ENCODE assay signal across 18 cellular contexts in genomic region chr11:86587559-86588193, GRCh38.
A peak's percentile ranks its signal among the peaks of the same experiment; 100 is the strongest.
DNase-seq lines count a peak whose midpoint lies in the region; ATAC-seq, FAIRE-seq and TF ChIP-seq lines count a peak whose summit lies in the region.
"Had no signal": no experiment of that assay in that cellular context is flagged by ENCODE, and none has a peak within 500 bp of the region (broad histone marks: within the 10 kb centered on the region; RNA-seq: fewer than 3 reads in every experiment).

No MANE protein-coding gene starts in this region.

- FAIRE-seq in endothelial cell of umbilical vein (lab: Jason Lieb, UNC), result no peak
- FAIRE-seq: D721Med had no signal

- dilution Hi-C loops in endothelial cell of umbilical vein (cut with MboI; ENCODE audit: extremely low pct_ligation_motif_present, low sequenced_read_pairs), result loop anchor here (25.0 kb wide), 1 partner anchor 100 kb away; no protein-coding TSS in a partner anchor

- no peak overlapping the region for H3K9ac ChIP-seq in endothelial cell of umbilical vein (replicated peaks; ENCODE audit: extremely low read depth, insufficient read depth, low read length)
- H3K9ac ChIP-seq in skeletal muscle tissue (ENCODE audit: low read depth in 1 of 3, low read length in 3 of 3), result no peak overlapping the region

- no peaks in the 10 kb centered on the region for H3K79me2 ChIP-seq in endothelial cell of umbilical vein (ENCODE audit: control insufficient read depth, insufficient read depth, low read length)

- peak overlapping the region; percentile 60 for H3K27ac ChIP-seq in right cardiac atrium (ENCODE audit: low read length)
- peak overlapping the region; percentile 20 for H3K27ac ChIP-seq in endothelial cell of umbilical vein (ENCODE audit: insufficient read depth, low read depth, low read length)
- H3K27ac ChIP-seq in skeletal muscle tissue (ENCODE audit: low read depth, low read length), result peak overlapping the region; percentile 36
- H3K27ac ChIP-seq in substantia nigra (ENCODE audit: low read depth, low read length, poor library complexity, severe bottlenecking), result no peak overlapping the region

- H2AFZ ChIP-seq in endothelial cell of umbilical vein (ENCODE audit: low read depth, low read length), result no peak overlapping the region

- CTCF ChIA-PET in endothelial cell of umbilical vein (lab: Charles Lee), result interaction anchor here (1.0 to 3.3 kb wide), 4 partner anchors 21 to 63 kb away, joined by 3 to 17 read pairs (median 4); no protein-coding TSS in a partner anchor

- H3K9me3 ChIP-seq in right cardiac atrium (ENCODE audit: control insufficient read depth, low read length) (no peaks in the 10 kb centered on the region), endothelial cell of umbilical vein (replicated peaks; ENCODE audit: control insufficient read depth, insufficient read depth, low read length) (no peaks in the 10 kb centered on the region), skeletal muscle tissue (ENCODE audit: control insufficient read depth in 3 of 3, low read length in 3 of 3) (no peaks in the 10 kb centered on the region)
- H3K9me3 ChIP-seq: Peyer's patch had no signal

- no peak overlapping the region for H3K27ac Mint-ChIP-seq in endothelial cell (ENCODE audit: unreplicated experiment)
- H3K27ac Mint-ChIP-seq: CD4-positive, alpha-beta memory T cell; HFFc6 had no signal

- intact Hi-C loops in right cardiac atrium (cut with DNase I), result no loop called here
- intact Hi-C loops in Right ventricle myocardium superior (cut with DNase I), result loop anchor here (10.0 kb wide), 1 partner anchor 113 kb away; no protein-coding TSS in a partner anchor
- intact Hi-C loops in endothelial cell of umbilical vein (cut with micrococcal nuclease), result loop anchor here (1.0 kb wide), 1 partner anchor 9 kb away; no protein-coding TSS in a partner anchor

- H3K27me3 Mint-ChIP-seq in endothelial cell (ENCODE audit: unreplicated experiment), result peaks cover 2% of the 10 kb centered on the region
- H3K27me3 Mint-ChIP-seq: CD4-positive, alpha-beta memory T cell had no signal

- DNase-seq in right cardiac atrium, result no peak
- DNase-seq in Right ventricle myocardium superior, result no peak
- DNase-seq in endothelial cell of umbilical vein (ENCODE audit: low read depth, low spot score), result peak; percentile 77
- no peak for DNase-seq in substantia nigra (lab: John Stamatoyannopoulos, UW)
- no peak for DNase-seq in endothelial cell (ENCODE audit: low spot score)
- DNase-seq in NCI-H2081 (lab: John Stamatoyannopoulos, UW), result no peak
- DNase-seq: CD4-positive, alpha-beta memory T cell; DND-41; GF-D8; HFFc6; Karpas-422; MM.1S; NCI-H446 treated with DMSO at 0.1 percent for 48 hours; NCI-H748 treated with DMSO at 0.1 percent for 48 hours; Peyer's patch; SIG-M5 had no signal

- no peak overlapping the region for H3K4me3 Mint-ChIP-seq in endothelial cell (ENCODE audit: unreplicated experiment)
- H3K4me3 Mint-ChIP-seq: CD4-positive, alpha-beta memory T cell; HFFc6 had no signal

- no peak for TF ChIP-seq POLR2A in endothelial cell of umbilical vein (IDR thresholded peaks at IDR 0.05; ENCODE audit: low read depth, low read length)

- H3K36me3 Mint-ChIP-seq in endothelial cell (ENCODE audit: low read depth, unreplicated experiment), result no peaks in the 10 kb centered on the region
- H3K36me3 Mint-ChIP-seq: CD4-positive, alpha-beta memory T cell had no signal

- H3K27me3 ChIP-seq in right cardiac atrium (ENCODE audit: control insufficient read depth, insufficient read depth) (no peaks in the 10 kb centered on the region), endothelial cell of umbilical vein (ENCODE audit: control insufficient read depth in 2 of 2, insufficient read depth in 2 of 2, low read length in 2 of 2) (no peaks in the 10 kb centered on the region), skeletal muscle tissue (ENCODE audit: control insufficient read depth in 3 of 3, insufficient read depth in 3 of 3, low read length in 3 of 3) (no peaks in the 10 kb centered on the region)
- H3K27me3 ChIP-seq: Peyer's patch had no signal

- peaks cover 10% of the 10 kb centered on the region for H3K4me1 ChIP-seq in right cardiac atrium (ENCODE audit: control insufficient read depth, insufficient read depth, low read length)
- peaks cover 33% of the 10 kb centered on the region for H3K4me1 ChIP-seq in endothelial cell of umbilical vein (ENCODE audit: control insufficient read depth, extremely low read depth, insufficient read depth, low read length)
- peaks cover 19 to 42% (median 38%) of the 10 kb centered on the region in 3 donors for H3K4me1 ChIP-seq in skeletal muscle tissue (ENCODE audit: control insufficient read depth in 3 of 3, insufficient read depth in 3 of 3, low read length in 3 of 3)

- TF ChIP-seq CTCF in endothelial cell of umbilical vein (IDR thresholded peaks at IDR 0.05; ENCODE audit: extremely low read depth in 1 of 2, insufficient read depth in 1 of 2, low read depth in 1 of 2, low read length in 2 of 2) (no peak), endothelial cell (IDR thresholded peaks at IDR 0.05; ENCODE audit: unreplicated experiment) (no peak)

- no peaks in the 10 kb centered on the region for H3K9me1 ChIP-seq in endothelial cell of umbilical vein (replicated peaks; ENCODE audit: control insufficient read depth, extremely low read depth, insufficient read depth, low read length)

- no peak overlapping the region for H3K4me2 ChIP-seq in endothelial cell of umbilical vein (ENCODE audit: insufficient read depth, low read length)

- no TSS peak for BruUV-seq in endothelial cell of umbilical vein (replicated peaks; lab: Mats Ljungman, UMichigan)

- 72% methylated on average over 3 of the region's 3 CpGs for WGBS in right cardiac atrium

- POLR2A ChIA-PET in endothelial cell of umbilical vein (lab: Charles Lee), result no interaction called here

- H4K20me1 ChIP-seq in endothelial cell of umbilical vein (replicated peaks; ENCODE audit: control insufficient read depth, extremely low read depth, insufficient read depth, low read length), result no peaks in the 10 kb centered on the region

- H3K36me3 ChIP-seq in endothelial cell of umbilical vein (ENCODE audit: control insufficient read depth in 2 of 2, extremely low read depth in 1 of 2, insufficient read depth in 2 of 2, low read length in 2 of 2) (no peaks in the 10 kb centered on the region), skeletal muscle tissue (ENCODE audit: control insufficient read depth in 3 of 3, insufficient read depth in 3 of 3, low read length in 3 of 3) (no peaks in the 10 kb centered on the region)
- H3K36me3 ChIP-seq: Peyer's patch had no signal

- H3K4me3 ChIP-seq in right cardiac atrium (ENCODE audit: low read length), result no peak overlapping the region
- no peak overlapping the region for H3K4me3 ChIP-seq in endothelial cell of umbilical vein (replicated peaks in 1 of 3; ENCODE audit: insufficient read depth in 1 of 3, low read depth in 1 of 3, low read length in 3 of 3)
- H3K4me3 ChIP-seq in skeletal muscle tissue (ENCODE audit: low read length in 3 of 3), result no peak overlapping the region
- H3K4me3 ChIP-seq: Peyer's patch had no signal

- peak in 1 of 2 donors; percentile 55 for ATAC-seq in right cardiac atrium
- ATAC-seq in Right ventricle myocardium superior (ENCODE audit: poor library complexity), result no peak

- no peaks in the 10 kb centered on the region for H3K9me3 Mint-ChIP-seq in endothelial cell (ENCODE audit: unreplicated experiment)
- H3K9me3 Mint-ChIP-seq: CD4-positive, alpha-beta memory T cell; HFFc6 had no signal

- H3K4me1 Mint-ChIP-seq in endothelial cell (ENCODE audit: unreplicated experiment), result peaks cover 7% of the 10 kb centered on the region

TF ChIP-seq in endothelial cell of umbilical vein, 7 proteins besides CTCF, POLR2A, EP300 and RAD21:
- TF ChIP-seq MYC (IDR thresholded peaks at IDR 0.05; ENCODE audit: low read depth, low read length), result no peak
- TF ChIP-seq EZH2 (IDR thresholded peaks at IDR 0.05; ENCODE audit: borderline replicate concordance, low read depth, low read length, severe bottlenecking), result no peak
- TF ChIP-seq POLR2AphosphoS5 (IDR thresholded peaks at IDR 0.05; ENCODE audit: insufficient read depth, low read depth, low read length), result no peak
- TF ChIP-seq MAX (IDR thresholded peaks at IDR 0.05; ENCODE audit: insufficient read depth, insufficient read length), result no peak
- TF ChIP-seq JUN (IDR thresholded peaks at IDR 0.05; ENCODE audit: borderline replicate concordance, insufficient read depth, insufficient read length, low read depth), result no peak
- no peak for TF ChIP-seq FOS (IDR thresholded peaks at IDR 0.05; ENCODE audit: borderline replicate concordance, insufficient read depth, low read length)
- no peak for TF ChIP-seq GATA2 (IDR thresholded peaks at IDR 0.05; ENCODE audit: insufficient read depth, insufficient read length, low read depth, low read length)

Comparison
In these comparisons a context has a peak if more than half of its experiments do, and no peak if none do; other contexts are left out.
1. intact Hi-C loops: an anchor here in Right ventricle myocardium superior (10.0 kb wide) and endothelial cell of umbilical vein (1.0 kb wide); none called in right cardiac atrium.